Comparison of ENCODE assay signal across 22 cellular contexts in the genomic region with DNA sequence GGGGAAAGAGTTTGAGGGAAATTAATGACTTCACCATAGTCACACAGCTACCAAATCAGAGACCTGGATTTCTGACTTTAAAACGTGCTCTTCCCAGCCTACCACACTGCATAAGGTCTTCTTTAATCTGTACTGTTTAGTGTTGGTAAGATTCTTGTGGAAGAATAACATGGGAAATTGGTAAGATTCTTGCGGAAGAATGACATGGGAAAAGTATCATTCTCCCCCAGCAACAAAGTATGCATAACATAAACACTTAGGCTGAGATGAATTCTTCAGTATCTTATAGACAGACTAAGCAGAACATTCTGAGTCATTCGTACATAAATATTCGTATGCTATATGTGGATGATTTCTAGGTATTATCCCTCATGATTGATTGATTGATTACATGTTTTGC.
DNase-seq lines count a peak whose midpoint lies in the region; ATAC-seq and TF ChIP-seq lines count a peak whose summit lies in the region.
"Had no signal": no experiment of that assay in that cellular context is flagged by ENCODE, and none has a peak within 500 bp of the region (broad histone marks: within the 10 kb centered on the region; RNA-seq: fewer than 3 reads in every experiment).

No MANE protein-coding gene starts in this region.

- no peak overlapping the region for H3K4me3 Mint-ChIP-seq in activated T-cell treated with anti-CD3 and anti-CD28 coated beads, Interleukin-2, amount 50 U/mL, for 24 hours
- H3K4me3 Mint-ChIP-seq: nephron progenitor cell had no signal

- H3K4me1 ChIP-seq in cardiac muscle cell (ENCODE audit: low read depth), result no peaks in the 10 kb centered on the region
- H3K4me1 ChIP-seq: BLaER1 treated with 17β-estradiol and CSF1 and Interleukin-3, amounts not matched to agents 10 nM and 100 nM; left lung; spleen; uterus had no signal

- peaks cover 15% of the 10 kb centered on the region for H3K36me3 Mint-ChIP-seq in activated T-cell treated with anti-CD3 and anti-CD28 coated beads, Interleukin-2, amount 50 U/mL, for 24 hours (ENCODE audit: low read depth)

- H3K36me3 ChIP-seq in cardiac muscle cell (no peaks in the 10 kb centered on the region), brain microvascular endothelial cell (replicated peaks) (no peaks in the 10 kb centered on the region)
- H3K36me3 ChIP-seq: BLaER1 treated with 17β-estradiol and CSF1 and Interleukin-3, amounts not matched to agents 10 nM and 100 nM; left lung; spleen; uterus had no signal

- H3K9me3 Mint-ChIP-seq in activated T-cell treated with anti-CD3 and anti-CD28 coated beads, Interleukin-2, amount 50 U/mL, for 24 hours, result peaks cover 13% of the 10 kb centered on the region

- no peak overlapping the region for H3K4me3 ChIP-seq in cardiac muscle cell
- no peak overlapping the region for H3K4me3 ChIP-seq in brain microvascular endothelial cell (ENCODE audit: low read depth, low read length)
- H3K4me3 ChIP-seq: BLaER1 treated with 17β-estradiol and CSF1 and Interleukin-3, amounts not matched to agents 10 nM and 100 nM; left lung; spleen; uterus had no signal

- no peaks in the 10 kb centered on the region for H3K27me3 Mint-ChIP-seq in activated T-cell treated with anti-CD3 and anti-CD28 coated beads, Interleukin-2, amount 50 U/mL, for 24 hours
- H3K27me3 Mint-ChIP-seq: brain had no signal

- no peak for ATAC-seq in left cardiac atrium
- ATAC-seq: activated CD4-positive, CD25-positive, alpha-beta regulatory T cell treated with anti-CD3 and anti-CD28 coated beads, Interleukin-2, amount 50 U/mL, for 24 hours; HCT116; left lung had no signal

- H3K27ac Mint-ChIP-seq in activated T-cell treated with anti-CD3 and anti-CD28 coated beads, Interleukin-2, amount 50 U/mL, for 24 hours, result no peak overlapping the region
- H3K27ac Mint-ChIP-seq: nephron progenitor cell had no signal

- intact Hi-C loops in left cardiac atrium (cut with DNase I), result no loop called here

- H3K9me3 ChIP-seq in cardiac muscle cell (ENCODE audit: low read depth), result no peaks in the 10 kb centered on the region
- H3K9me3 ChIP-seq: uterus had no signal

- peak overlapping the region; percentile 14 for H3K27ac ChIP-seq in cardiac muscle cell
- H3K27ac ChIP-seq in brain microvascular endothelial cell, result peak overlapping the region; percentile 84
- H3K27ac ChIP-seq: BLaER1 treated with 17β-estradiol and CSF1 and Interleukin-3, amounts not matched to agents 10 nM and 100 nM; left lung; spleen; uterus had no signal

- H3K27me3 ChIP-seq in cardiac muscle cell (no peaks in the 10 kb centered on the region), brain microvascular endothelial cell (replicated peaks) (no peaks in the 10 kb centered on the region)
- H3K27me3 ChIP-seq: BLaER1 treated with 17β-estradiol and CSF1 and Interleukin-3, amounts not matched to agents 10 nM and 100 nM; left lung; spleen; uterus had no signal

- in situ Hi-C loops in brain microvascular endothelial cell (cut with HindIII; ENCODE audit: low pct_ligation_motif_present, low sequenced_read_pairs), result no loop called here

- no peak for DNase-seq in cardiac muscle cell (ENCODE audit: low read depth in 1 of 2, low spot score in 1 of 2)
- no peak for DNase-seq in left cardiac atrium
- peak; percentile 75 for DNase-seq in brain microvascular endothelial cell
- DNase-seq in foreskin melanocyte, result peak; percentile 20
- DNase-seq in superior temporal gyrus (ENCODE audit: extremely low spot score), result peak; percentile 26
- no peak for DNase-seq in medulla oblongata (ENCODE audit: extremely low spot score)
- DNase-seq in activated T-cell treated with anti-CD3 and anti-CD28 coated beads, Interleukin-2, amount 50 U/mL, for 24 hours, result no peak
- no peak for DNase-seq in anterior cingulate cortex (lab: John Stamatoyannopoulos, UW)
- DNase-seq: 8988T; activated naive CD4-positive, alpha-beta T cell treated with anti-CD3 and anti-CD28 coated beads, Interleukin-2, amount 50 U/mL, for 16 hours; activated T-cell treated with anti-CD3 and anti-CD28 coated beads, Interleukin-2, amount 50 U/mL, for 48 hours; Calu3; erythroblast; left lung; NCI-H510A treated with DMSO at 0.1 percent for 48 hours; nephron progenitor cell; spleen; uterus had no signal

- H3K4me1 Mint-ChIP-seq in activated T-cell treated with anti-CD3 and anti-CD28 coated beads, Interleukin-2, amount 50 U/mL, for 24 hours (ENCODE audit: low read depth), result no peaks in the 10 kb centered on the region
- H3K4me1 Mint-ChIP-seq: nephron progenitor cell had no signal

- no peak for TF ChIP-seq CTCF in cardiac muscle cell (IDR thresholded peaks at IDR 0.05; ENCODE audit: low read depth, low read length)
- no peak for TF ChIP-seq CTCF in brain microvascular endothelial cell (IDR thresholded peaks at IDR 0.05; ENCODE audit: low read depth, low read length, missing control alignments)

Comparison
In these comparisons a context has a peak if more than half of its experiments do, and no peak if none do; other contexts are left out.
1. DNase-seq: peak in brain microvascular endothelial cell (single experiment), foreskin melanocyte (single experiment) and superior temporal gyrus (single experiment); none in cardiac muscle cell (0 of 2), left cardiac atrium (single experiment), medulla oblongata (single experiment), activated T-cell treated with anti-CD3 and anti-CD28 coated beads, Interleukin-2, amount 50 U/mL, for 24 hours (single experiment) and anterior cingulate cortex (0 of 58).